8 cellular contexts compared by ENCODE assay signal in genomic region chr1:197399691-197400521, GRCh38.
DNase-seq lines count a peak whose midpoint lies in the region; ATAC-seq and TF ChIP-seq lines count a peak whose summit lies in the region.

No MANE protein-coding gene starts in this region.

- H3K27ac ChIP-seq in breast epithelium (no peak overlapping the region), PC-9 (no peak overlapping the region), osteoblast (ENCODE audit: low read depth, low read length) (no peak overlapping the region)

- H3K36me3 ChIP-seq in breast epithelium (no peaks in the 10 kb centered on the region), PC-9 (ENCODE audit: low read depth) (no peaks in the 10 kb centered on the region), osteoblast (ENCODE audit: insufficient read depth, low read length) (no peaks in the 10 kb centered on the region)

- no peaks in the 10 kb centered on the region for H4K20me1 ChIP-seq in PC-9 (ENCODE audit: insufficient read depth)
- H4K20me1 ChIP-seq in osteoblast (ENCODE audit: insufficient read depth, low read length), result no peaks in the 10 kb centered on the region

- H3K27ac Mint-ChIP-seq in MCF 10A (ENCODE audit: low read depth, unreplicated experiment), result no peak overlapping the region

- intact Hi-C loops in MCF 10A (cut with micrococcal nuclease), result loop anchor here (1.0 to 5.0 kb wide), 5 partner anchors 65 to 1299 kb away; no protein-coding TSS in a partner anchor
- intact Hi-C loops in breast epithelium (cut with DNase I; ENCODE audit: low total_unique reads), result no loop called here
- intact Hi-C loops in PC-9 (cut with micrococcal nuclease; ENCODE audit: unreplicated experiment), result loop anchor here (2.0 to 10.0 kb wide), 2 partner anchors 119 to 1285 kb away; no protein-coding TSS in a partner anchor

- no peaks in the 10 kb centered on the region for H3K4me1 Mint-ChIP-seq in MCF 10A (ENCODE audit: insufficient read depth, unreplicated experiment)

- H3K27me3 Mint-ChIP-seq in MCF 10A (ENCODE audit: insufficient read depth, unreplicated experiment), result peaks cover 13% of the 10 kb centered on the region

- no peak for TF ChIP-seq EP300 in Ishikawa (IDR thresholded peaks at IDR 0.05; ENCODE audit: borderline replicate concordance)

- peak; percentile 84 for ATAC-seq in GM21717 (IDR thresholded peaks at IDR 0.05; ENCODE audit: unreplicated experiment)

- H3K9me3 Mint-ChIP-seq in MCF 10A (ENCODE audit: unreplicated experiment), result peaks cover 7% of the 10 kb centered on the region

- CTCF ChIA-PET in MCF 10A (lab: Yijun Ruan, JAX), result interaction anchor here (0.6 to 3.5 kb wide), 47 partner anchors 8 to 1485 kb away, joined by 3 to 21 read pairs (median 5); no protein-coding TSS in a partner anchor
- CTCF ChIA-PET in PC-9 (lab: Charles Lee), result interaction anchor here (0.5 to 1.1 kb wide), 8 partner anchors 78 to 1281 kb away, joined by 3 to 10 read pairs (median 4); no protein-coding TSS in a partner anchor

- H3K4me3 Mint-ChIP-seq in MCF 10A (ENCODE audit: unreplicated experiment), result no peak overlapping the region

- no peaks in the 10 kb centered on the region for H3K36me3 Mint-ChIP-seq in MCF 10A (ENCODE audit: insufficient read depth, unreplicated experiment)

- H3K9me3 ChIP-seq in breast epithelium, result no peaks in the 10 kb centered on the region
- H3K9me3 ChIP-seq in PC-9 (ENCODE audit: insufficient read depth, low read depth), result no peaks in the 10 kb centered on the region; the same call in 1 of the 2 replicates
- H3K9me3 ChIP-seq in osteoblast (ENCODE audit: low read depth, low read length), result no peaks in the 10 kb centered on the region

- peak; percentile 63 for TF ChIP-seq CTCF in MCF 10A (IDR thresholded peaks at IDR 0.05; ENCODE audit: unreplicated experiment)
- peak in 1 of 3 donors; percentile 27 for TF ChIP-seq CTCF in breast epithelium (IDR thresholded peaks at IDR 0.05)
- TF ChIP-seq CTCF in PC-9 (conservative IDR thresholded peaks at IDR 0.05), result peak; percentile 71
- TF ChIP-seq CTCF in choroid plexus epithelial cell (conservative IDR thresholded peaks at IDR 0.05; ENCODE audit: low read depth, low read length), result peak; percentile 70
- peak; percentile 70 for TF ChIP-seq CTCF in osteoblast (IDR thresholded peaks at IDR 0.05; ENCODE audit: extremely low read depth, low read depth, low read length)

- POLR2A ChIA-PET in MCF 10A (lab: Yijun Ruan, JAX), result no interaction called here
- POLR2A ChIA-PET in PC-9 (lab: Charles Lee; ENCODE audit: unreplicated experiment), result interaction anchor here (0.5 to 0.6 kb wide), 2 partner anchors 164 to 517 kb away, joined by 3 to 10 read pairs; no protein-coding TSS in a partner anchor

- H3K4me1 ChIP-seq in breast epithelium, result no peaks in the 10 kb centered on the region
- H3K4me1 ChIP-seq in PC-9 (replicated peaks; ENCODE audit: insufficient read depth), result no peaks in the 10 kb centered on the region
- H3K4me1 ChIP-seq in osteoblast (ENCODE audit: insufficient read depth, low read length), result no peaks in the 10 kb centered on the region

- no TSS peak for BruUV-seq in MCF 10A (replicated peaks; lab: Mats Ljungman, UMichigan)
- no TSS peak for BruUV-seq in PC-9 (replicated peaks; lab: Mats Ljungman, UMichigan)

- TF ChIP-seq RAD21 in Ishikawa (IDR thresholded peaks at IDR 0.05; ENCODE audit: low read depth), result peak; percentile 70

- H3K79me2 ChIP-seq in PC-9 (ENCODE audit: low read depth), result no peaks in the 10 kb centered on the region
- H3K79me2 ChIP-seq in osteoblast (ENCODE audit: insufficient read depth, low read length), result no peaks in the 10 kb centered on the region

- DNase-seq in MCF 10A (ENCODE audit: unreplicated experiment) (peak; percentile 82), breast epithelium (ENCODE audit: low spot score in 2 of 2) (no peak), PC-9 (peak; percentile 23 to 58), choroid plexus epithelial cell (ENCODE audit: low read depth) (peak; percentile 77), osteoblast (ENCODE audit: insufficient read length, low spot score, missing footprints) (no peak), DMS79 (lab: John Stamatoyannopoulos, UW) (no peak)

- TF ChIP-seq POLR2A in breast epithelium (IDR thresholded peaks at IDR 0.05), result no peak

- H3K9me2 ChIP-seq in PC-9 (ENCODE audit: insufficient read depth), result no peaks in the 10 kb centered on the region

- no peak overlapping the region for H3K4me3 ChIP-seq in breast epithelium
- H3K4me3 ChIP-seq in PC-9, result no peak overlapping the region
- no peak overlapping the region for H3K4me3 ChIP-seq in choroid plexus epithelial cell (ENCODE audit: low read depth, low read length)
- no peak overlapping the region for H3K4me3 ChIP-seq in osteoblast (ENCODE audit: insufficient read depth, low read length)

- H3K27me3 ChIP-seq in breast epithelium (no peaks in the 10 kb centered on the region), PC-9 (ENCODE audit: insufficient read depth, low read depth) (no peaks in the 10 kb centered on the region), osteoblast (ENCODE audit: insufficient read depth, low read length) (peaks cover 3% of the 10 kb centered on the region)

- no peaks in the 10 kb centered on the region for H3F3A ChIP-seq in PC-9 (ENCODE audit: insufficient read depth, low read depth)

- H3K4me2 ChIP-seq in PC-9 (no peak overlapping the region), osteoblast (ENCODE audit: insufficient read depth, low read length) (peak overlapping the region; percentile 16)

- H2AFZ ChIP-seq in PC-9, result no peak overlapping the region
- no peak overlapping the region for H2AFZ ChIP-seq in osteoblast (ENCODE audit: low read length)

TF ChIP-seq in Ishikawa, 13 proteins besides CTCF, POLR2A, EP300 and RAD21:
- TF ChIP-seq USF1 (IDR thresholded peaks at IDR 0.05), result no peak
- TF ChIP-seq NFIC (IDR thresholded peaks at IDR 0.05), result no peak
- TF ChIP-seq CEBPB (IDR thresholded peaks at IDR 0.05), result 0 out of 2 replicates have a peak, but pooled peaks have one; percentile 39
- TF ChIP-seq FOXM1 (IDR thresholded peaks at IDR 0.05; ENCODE audit: borderline replicate concordance, low read depth), result no peak
- TF ChIP-seq MAX (IDR thresholded peaks at IDR 0.05), result no peak
- no peak for TF ChIP-seq TEAD4 (IDR thresholded peaks at IDR 0.05)

Comparison
In these comparisons a context has a peak if more than half of its experiments do, and no peak if none do; other contexts are left out.
1. DNase-seq: peak in MCF 10A (single experiment), PC-9 (2 of 2) and choroid plexus epithelial cell (single experiment); none in breast epithelium (0 of 2), osteoblast (single experiment) and DMS79 (single experiment).